ENCODE assay signal across 2 cellular contexts in genomic region chr12:57151741-57152407, GRCh38.
A peak's percentile ranks its signal among the peaks of the same experiment; 100 is the strongest.
TF ChIP-seq lines count a peak whose summit lies in the region.

No MANE protein-coding gene starts in this region.

TF ChIP-seq in IMR-90, 13 proteins besides CTCF, POLR2A, EP300 and RAD21:
- TF ChIP-seq NFE2L2 (IDR thresholded peaks at IDR 0.05; ENCODE audit: low read depth, low read length) = no peak
- TF ChIP-seq ELK1 (IDR thresholded peaks at IDR 0.05; ENCODE audit: borderline replicate concordance, low read depth, low read length) = no peak
- no peak for TF ChIP-seq CEBPB (IDR thresholded peaks at IDR 0.05; ENCODE audit: low read depth, low read length)
- TF ChIP-seq BHLHE40 (IDR thresholded peaks at IDR 0.05; ENCODE audit: low read depth, low read length) = no peak
- no peak; the same call in 1 of the 2 replicates for TF ChIP-seq MAZ (IDR thresholded peaks at IDR 0.05; ENCODE audit: borderline replicate concordance, low read depth, low read length)
- no peak for TF ChIP-seq CHD1 (IDR thresholded peaks at IDR 0.05; ENCODE audit: low read depth, low read length)

TF ChIP-seq in HepG2, 621 proteins besides CTCF, POLR2A, EP300 and RAD21:
- 0 out of 2 replicates have a peak, but pooled peaks have one; percentile 14 for TF ChIP-seq ZNF687 (CRISPR knock-in tag; IDR thresholded peaks at IDR 0.05)
- TF ChIP-seq THAP8 (CRISPR knock-in tag; IDR thresholded peaks at IDR 0.05; ENCODE audit: borderline replicate concordance) = no peak
